In the genomic region with DNA sequence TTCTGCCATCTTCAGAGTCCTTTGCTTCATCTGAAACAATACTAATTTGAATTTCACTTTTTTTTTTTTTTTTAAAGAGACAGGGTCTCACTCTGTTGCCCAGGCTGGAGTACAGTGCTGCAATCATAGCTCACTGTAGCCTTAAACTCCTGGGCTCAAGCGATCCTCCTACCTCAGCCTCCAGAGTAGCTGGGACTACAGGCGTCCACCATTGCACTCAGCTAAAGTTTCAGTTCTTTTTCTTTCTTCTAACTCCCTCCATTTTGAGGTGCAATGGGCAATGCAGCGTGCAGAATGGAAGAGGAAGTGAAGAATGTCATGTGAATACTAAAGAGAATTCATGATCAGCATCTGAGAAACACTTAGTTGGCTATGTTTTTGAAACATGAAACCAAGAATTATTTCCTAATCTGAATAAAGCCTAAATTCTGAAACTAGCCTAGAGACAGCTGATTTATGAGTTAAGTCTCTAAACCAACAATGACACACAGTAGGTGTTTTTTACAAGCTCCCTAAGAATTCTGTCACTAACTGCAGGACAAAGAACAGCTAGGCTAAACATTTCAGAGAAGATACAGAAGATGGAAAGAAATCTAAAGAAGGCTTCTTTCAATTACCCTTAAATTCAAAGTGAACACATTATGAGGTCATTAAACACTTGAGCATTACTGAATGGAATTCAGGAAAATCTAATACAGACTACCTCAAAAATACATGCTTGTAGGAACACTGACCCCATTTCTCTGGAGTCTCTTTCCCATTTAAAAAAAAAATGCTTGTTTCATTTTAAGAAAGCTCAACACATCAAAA, we compare ENCODE assay signal across 9 cellular contexts. TPM values are rescaled to one million over a fixed set of nuclear protein-coding genes. Genes with fewer than 3 reads are reported as not detected.
DNase-seq lines count a peak whose midpoint lies in the region; ATAC-seq, FAIRE-seq and TF ChIP-seq lines count a peak whose summit lies in the region.
"Had no signal": no experiment of that assay in that cellular context is flagged by ENCODE, and none has a peak within 500 bp of the region (broad histone marks: within the 10 kb centered on the region; RNA-seq: fewer than 3 reads in every experiment).

No MANE protein-coding gene starts in this region.

- H3K36me3 Mint-ChIP-seq in IgD-negative memory B cell: peaks cover 17% of the 10 kb centered on the region

- H4K20me1 ChIP-seq in smooth muscle cell (ENCODE audit: low read depth): peaks cover 88% of the 10 kb centered on the region

- H3K27ac ChIP-seq in small intestine (ENCODE audit: low read depth in 1 of 2, low read length in 1 of 2) (no peak overlapping the region), smooth muscle cell (ENCODE audit: low read depth) (no peak overlapping the region)
- no peak overlapping the region for H3K27ac ChIP-seq in effector memory CD4-positive, alpha-beta T cell (ENCODE audit: insufficient read depth, low read length, poor library complexity, severe bottlenecking)

- peaks cover 33 to 41% (median 36%) of the 10 kb centered on the region in 3 donors for H3K4me1 Mint-ChIP-seq in IgD-negative memory B cell

- H2AFZ ChIP-seq in smooth muscle cell (ENCODE audit: low read depth): no peak overlapping the region

- H3K4me3 Mint-ChIP-seq in IgD-negative memory B cell: peak overlapping the region; percentile 65 to 90 (median 78)

- no peak overlapping the region for H3K4me2 ChIP-seq in smooth muscle cell

- no peak overlapping the region for H3K9ac ChIP-seq in smooth muscle cell (ENCODE audit: low read depth)

- H3K9me3 Mint-ChIP-seq in IgD-negative memory B cell: peaks cover 0 to 3% (median 0%) of the 10 kb centered on the region in 3 donors

- H3K9me3 ChIP-seq in small intestine (ENCODE audit: control insufficient read depth, low read depth) (no peaks in the 10 kb centered on the region), smooth muscle cell (replicated peaks; ENCODE audit: low read depth) (no peaks in the 10 kb centered on the region)
- H3K9me3 ChIP-seq in effector memory CD4-positive, alpha-beta T cell (ENCODE audit: control insufficient read depth, low read length): no peaks in the 10 kb centered on the region

- H3K27me3 ChIP-seq in small intestine (ENCODE audit: control insufficient read depth in 2 of 2, insufficient read depth in 2 of 2, low read length in 2 of 2): no peaks in the 10 kb centered on the region
- H3K27me3 ChIP-seq in effector memory CD4-positive, alpha-beta T cell (replicated peaks; ENCODE audit: control insufficient read depth, insufficient read depth, low read length, poor library complexity, severe bottlenecking): no peaks in the 10 kb centered on the region
- H3K27me3 ChIP-seq in smooth muscle cell (ENCODE audit: low read depth): no peaks in the 10 kb centered on the region

- ATAC-seq in GM21515 (IDR thresholded peaks at IDR 0.05; ENCODE audit: unreplicated experiment): peak; percentile 70

- H3K36me3 ChIP-seq in small intestine (ENCODE audit: control insufficient read depth in 2 of 2, insufficient read depth in 2 of 2, low read length in 2 of 2): peaks cover 14 to 22% of the 10 kb centered on the region in 2 donors
- H3K36me3 ChIP-seq in effector memory CD4-positive, alpha-beta T cell (ENCODE audit: control insufficient read depth, insufficient read depth, low read length): peaks cover 55% of the 10 kb centered on the region
- peaks cover 24% of the 10 kb centered on the region for H3K36me3 ChIP-seq in smooth muscle cell (ENCODE audit: low read depth)

- no peak for FAIRE-seq in small intestine (lab: Jason Lieb, UNC)
- FAIRE-seq: H1 had no signal

- H3K4me1 ChIP-seq in small intestine (ENCODE audit: control insufficient read depth in 2 of 2, insufficient read depth in 1 of 2, low read depth in 1 of 2, low read length in 1 of 2) (no peaks in the 10 kb centered on the region), smooth muscle cell (ENCODE audit: low read depth) (peaks cover 10% of the 10 kb centered on the region)
- no peaks in the 10 kb centered on the region for H3K4me1 ChIP-seq in effector memory CD4-positive, alpha-beta T cell (ENCODE audit: control insufficient read depth, insufficient read depth, low read length, poor library complexity, severe bottlenecking)

- peaks cover 3% of the 10 kb centered on the region for H3F3A ChIP-seq in smooth muscle cell (ENCODE audit: low read depth)

- peak; percentile 86 for DNase-seq in GM12865 (ENCODE audit: low read depth)
- DNase-seq in foreskin melanocyte: peak; percentile 42
- DNase-seq in NCI-H146 treated with DMSO at 0.1 percent for 48 hours (lab: John Stamatoyannopoulos, UW; ENCODE audit: unreplicated experiment): no peak
- DNase-seq in small intestine: no peak
- no peak for DNase-seq in effector memory CD4-positive, alpha-beta T cell
- no peak for DNase-seq in smooth muscle cell (lab: John Stamatoyannopoulos, UW; ENCODE audit: unreplicated experiment)

- peaks cover 3% of the 10 kb centered on the region for H3K79me2 ChIP-seq in smooth muscle cell (ENCODE audit: low read depth)

- TF ChIP-seq CTCF in GM12865 (IDR thresholded peaks at IDR 0.05; ENCODE audit: insufficient read depth, low read depth, low read length, missing control alignments) (no peak), smooth muscle cell (IDR thresholded peaks at IDR 0.05; ENCODE audit: borderline replicate concordance, insufficient read depth, poor library complexity, severe bottlenecking) (no peak)

- H3K27ac Mint-ChIP-seq in IgD-negative memory B cell: peak overlapping the region; percentile 90 to 95 (median 94)

- H3K27me3 Mint-ChIP-seq in IgD-negative memory B cell: no peaks in the 10 kb centered on the region

- 74 to 85% (median 74%) methylated on average over 3 of the region's 3 CpGs for WGBS in small intestine, 3 donors
- 92% methylated on average over 3 of the region's 3 CpGs for WGBS in smooth muscle cell (ENCODE audit: low lambda C conversion rate)

- H3K4me3 ChIP-seq in GM12865 (ENCODE audit: low read depth, low read length) (no peak overlapping the region), small intestine (ENCODE audit: low read depth in 1 of 2, low read length in 2 of 2) (no peak overlapping the region), smooth muscle cell (no peak overlapping the region)
- H3K4me3 ChIP-seq in effector memory CD4-positive, alpha-beta T cell (ENCODE audit: insufficient read depth, low read depth, low read length, poor library complexity, severe bottlenecking): no peak overlapping the region

RNA-seq across cellular contexts. Expression of a gene that starts 21.0 kb away (rescaled TPM):
- polyA plus RNA-seq in IgD-negative memory B cell (60.9 TPM), small intestine (10 to 100 TPM in 1 of 3 donors, 1 to 10 TPM in 2; 9.6 to 15.7 (median 9.7) TPM), smooth muscle cell (10.1 and 10.9 TPM in 2 replicates)
- 6.4 and 8.2 TPM in 2 replicates for total RNA-seq in smooth muscle cell

RNA-seq across cellular contexts. Expression of a gene that starts 53.4 kb away (rescaled TPM):
- polyA plus RNA-seq in IgD-negative memory B cell (78.0 TPM), small intestine (10 to 100 TPM; 49.7 to 73.4 (median 49.7) TPM), smooth muscle cell (27.3 and 27.9 TPM in 2 replicates)
- 30.8 and 31.1 TPM in 2 replicates for total RNA-seq in smooth muscle cell

Comparison
In these comparisons a context has a peak if more than half of its experiments do, and no peak if none do; other contexts are left out.
1. DNase-seq: peak in GM12865 (single experiment) and foreskin melanocyte (single experiment); none in NCI-H146 treated with DMSO at 0.1 percent for 48 hours (single experiment), small intestine (single experiment), effector memory CD4-positive, alpha-beta T cell (0 of 3) and smooth muscle cell (single experiment).